In the genomic region with DNA sequence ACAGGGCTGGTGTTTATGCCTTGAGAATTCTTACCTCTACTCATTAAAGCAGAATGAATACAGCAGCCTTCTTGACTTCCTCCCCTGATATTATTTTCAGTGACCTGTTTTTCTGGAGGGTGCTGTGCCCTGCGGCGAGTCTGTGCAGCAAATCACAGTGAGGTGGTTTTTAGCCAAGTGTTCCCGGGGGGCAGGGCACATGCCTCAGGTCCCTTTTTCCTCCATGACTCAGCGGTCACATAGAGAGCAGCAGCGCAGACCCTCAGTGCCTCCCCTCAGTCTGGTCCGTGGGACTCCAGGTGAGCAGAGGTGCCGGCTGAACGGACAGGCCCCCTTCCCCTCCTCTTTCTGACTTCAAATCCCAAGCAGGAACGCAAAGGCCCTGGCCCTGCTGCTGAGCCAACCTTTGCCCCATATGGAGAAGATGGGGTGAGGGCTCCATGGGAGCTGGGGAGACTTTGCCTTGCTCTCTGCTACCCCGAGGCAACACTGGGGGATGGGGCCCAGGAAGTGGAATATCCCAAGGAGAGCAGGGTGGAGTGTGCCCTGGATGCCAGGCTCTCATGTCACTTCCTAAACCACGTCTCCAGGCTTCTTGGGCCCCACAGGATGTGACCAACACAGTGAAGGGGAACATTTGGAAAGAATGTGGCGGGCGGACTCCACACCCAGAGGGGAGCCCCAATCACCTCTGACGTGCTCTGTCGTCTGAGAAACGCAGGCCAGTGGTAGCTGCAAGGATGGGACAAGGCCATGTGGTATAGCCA, we compare ENCODE assay signal across 1 cellular context.
TF ChIP-seq lines count a peak whose summit lies in the region.

No MANE protein-coding gene starts in this region.

TF ChIP-seq in HepG2, 621 proteins besides CTCF, POLR2A, EP300 and RAD21:
- TF ChIP-seq SP5 (CRISPR knock-in tag; IDR thresholded peaks at IDR 0.05; ENCODE audit: borderline replicate concordance, low read depth) (no peak), MTA1 (CRISPR knock-in tag; IDR thresholded peaks at IDR 0.05; ENCODE audit: borderline replicate concordance) (peak; percentile 42; the same call in 1 of the 2 replicates), TEAD3 (CRISPR knock-in tag; optimal IDR thresholded peaks at IDR 0.05; ENCODE audit: borderline replicate concordance) (no peak), ZNF598 (CRISPR knock-in tag; IDR thresholded peaks at IDR 0.05; ENCODE audit: borderline replicate concordance) (0 out of 2 replicates have a peak, but pooled peaks have one; percentile 4), CAMTA2 (CRISPR knock-in tag; IDR thresholded peaks at IDR 0.05; ENCODE audit: borderline replicate concordance) (0 out of 2 replicates have a peak, but pooled peaks have one; percentile 16)
- TF ChIP-seq, protein P1, sequence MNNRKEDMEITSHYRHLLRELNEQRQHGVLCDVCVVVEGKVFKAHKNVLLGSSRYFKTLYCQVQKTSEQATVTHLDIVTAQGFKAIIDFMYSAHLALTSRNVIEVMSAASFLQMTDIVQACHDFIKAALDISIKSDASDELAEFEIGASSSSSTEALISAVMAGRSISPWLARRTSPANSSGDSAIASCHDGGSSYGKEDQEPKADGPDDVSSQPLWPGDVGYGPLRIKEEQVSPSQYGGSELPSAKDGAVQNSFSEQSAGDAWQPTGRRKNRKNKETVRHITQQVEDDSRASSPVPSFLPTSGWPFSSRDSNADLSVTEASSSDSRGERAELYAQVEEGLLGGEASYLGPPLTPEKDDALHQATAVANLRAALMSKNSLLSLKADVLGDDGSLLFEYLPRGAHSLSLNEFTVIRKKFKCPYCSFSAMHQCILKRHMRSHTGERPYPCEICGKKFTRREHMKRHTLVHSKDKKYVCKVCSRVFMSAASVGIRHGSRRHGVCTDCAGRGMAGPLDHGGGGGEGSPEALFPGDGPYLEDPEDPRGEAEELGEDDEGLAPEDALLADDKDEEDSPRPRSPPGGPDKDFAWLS (CRISPR knock-in tag; IDR thresholded peaks at IDR 0.05; ENCODE audit: borderline replicate concordance): 0 out of 2 replicates have a peak, but pooled peaks have one; percentile 9
TF ChIP-seq in HepG2: peak in this region for 4.
